In the genomic region with DNA sequence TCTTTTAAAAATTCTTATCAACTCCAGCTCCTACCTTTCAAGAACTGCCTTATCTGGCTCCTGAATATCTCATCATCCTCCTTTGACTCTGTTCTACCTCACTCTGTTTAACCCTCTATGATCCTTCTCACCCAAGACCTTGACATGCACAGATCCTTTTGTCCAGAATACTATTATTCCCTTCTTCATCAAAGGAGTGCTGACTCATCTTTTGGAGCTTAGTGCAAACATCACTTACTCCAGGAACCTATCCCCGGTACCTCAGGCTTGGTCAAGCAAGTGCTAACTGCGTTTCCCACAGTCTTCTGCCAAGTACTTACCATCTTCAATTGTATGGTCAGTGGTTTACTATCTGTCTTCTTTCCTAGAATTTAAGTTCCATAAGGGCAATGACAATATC, we compare ENCODE assay signal across 30 cellular contexts.
"Had no signal": no experiment of that assay in that cellular context is flagged by ENCODE, and none has a peak within 500 bp of the region (broad histone marks: within the 10 kb centered on the region; RNA-seq: fewer than 3 reads in every experiment).

No MANE protein-coding gene starts in this region.

- ATAC-seq: activated naive CD4-positive, alpha-beta T cell treated with anti-CD3 and anti-CD28 coated beads, Interleukin-2, amount 50 U/mL, for 72 hours; activated T-cell treated with anti-CD3 and anti-CD28 coated beads, Interleukin-2, amount 50 U/mL, for 72 hours; gastroesophageal sphincter; heart right ventricle had no signal

- H3K27me3 ChIP-seq: ascending aorta, brain microvascular endothelial cell, dorsolateral prefrontal cortex, esophagus squamous epithelium, gastroesophageal sphincter, heart right ventricle, hepatocyte had no signal

- H3K4me3 ChIP-seq: ascending aorta, coronary artery, dorsolateral prefrontal cortex, esophagus squamous epithelium, gastroesophageal sphincter, heart right ventricle, hepatocyte had no signal

- H3K9me3 ChIP-seq: esophagus squamous epithelium had no signal

- H3K27me3 Mint-ChIP-seq: activated CD4-positive, alpha-beta memory T cell treated with anti-CD3 and anti-CD28 coated beads, Interleukin-2, amount 10 ng/mL, durations not matched to agents 7 days and 5 days; activated CD4-positive, alpha-beta T cell treated with anti-CD3 and anti-CD28 coated beads, Interleukin-2, amount 10 ng/mL, durations not matched to agents 7 days and 5 days; activated naive CD4-positive, alpha-beta T cell treated with anti-CD3 and anti-CD28 coated beads, Interleukin-2, amount 10 ng/mL, durations not matched to agents 7 days and 5 days; activated naive CD8-positive, alpha-beta T cell treated with anti-CD3 and anti-CD28 coated beads, Interleukin-2, amount 10 ng/mL, durations not matched to agents 7 days and 5 days; activated T-cell treated with anti-CD3 and anti-CD28 coated beads, Interleukin-2, amount 50 U/mL, for 24 hours; central memory CD8-positive, alpha-beta T cell; dendritic cell treated with granulocyte-macrophage colony-stimulating factor and Interleukin-4, amounts not matched to agents 40 ng/mL and 50 ng/mL, for 4 days had no signal

- H3K36me3 Mint-ChIP-seq: activated naive CD4-positive, alpha-beta T cell treated with anti-CD3 and anti-CD28 coated beads, Interleukin-2, amount 10 ng/mL, durations not matched to agents 7 days and 5 days had no signal

- H3K27ac ChIP-seq: ascending aorta, brain microvascular endothelial cell, coronary artery, dorsolateral prefrontal cortex, epithelial cell of prostate, esophagus squamous epithelium, gastroesophageal sphincter, heart right ventricle, hepatocyte had no signal

- H3K27ac Mint-ChIP-seq: activated CD4-positive, alpha-beta memory T cell treated with anti-CD3 and anti-CD28 coated beads, Interleukin-2, amount 10 ng/mL, durations not matched to agents 7 days and 5 days; activated CD4-positive, alpha-beta T cell treated with anti-CD3 and anti-CD28 coated beads, Interleukin-2, amount 10 ng/mL, durations not matched to agents 7 days and 5 days; activated naive CD4-positive, alpha-beta T cell treated with anti-CD3 and anti-CD28 coated beads, Interleukin-2, amount 10 ng/mL, durations not matched to agents 7 days and 5 days; activated naive CD4-positive, alpha-beta T cell treated with anti-CD3 and anti-CD28 coated beads, Interleukin-2, amount 50 U/mL, for 72 hours; activated naive CD8-positive, alpha-beta T cell treated with anti-CD3 and anti-CD28 coated beads, Interleukin-2, amount 10 ng/mL, durations not matched to agents 7 days and 5 days; activated T-cell treated with anti-CD3 and anti-CD28 coated beads, Interleukin-2, amount 50 U/mL, for 24 hours; activated T-cell treated with anti-CD3 and anti-CD28 coated beads, Interleukin-2, amount 50 U/mL, for 72 hours; dendritic cell treated with granulocyte-macrophage colony-stimulating factor and Interleukin-4, amounts not matched to agents 40 ng/mL and 50 ng/mL, for 4 days had no signal

- H3K4me3 Mint-ChIP-seq: activated CD4-positive, alpha-beta memory T cell treated with anti-CD3 and anti-CD28 coated beads, Interleukin-2, amount 10 ng/mL, durations not matched to agents 7 days and 5 days; activated CD4-positive, alpha-beta T cell treated with anti-CD3 and anti-CD28 coated beads, Interleukin-2, amount 10 ng/mL, durations not matched to agents 7 days and 5 days; activated naive CD4-positive, alpha-beta T cell treated with anti-CD3 and anti-CD28 coated beads, Interleukin-2, amount 10 ng/mL, durations not matched to agents 7 days and 5 days; activated naive CD8-positive, alpha-beta T cell treated with anti-CD3 and anti-CD28 coated beads, Interleukin-2, amount 10 ng/mL, durations not matched to agents 7 days and 5 days; activated T-cell treated with anti-CD3 and anti-CD28 coated beads, Interleukin-2, amount 50 U/mL, for 24 hours; activated T-cell treated with anti-CD3 and anti-CD28 coated beads, Interleukin-2, amount 50 U/mL, for 72 hours; central memory CD8-positive, alpha-beta T cell; dendritic cell treated with granulocyte-macrophage colony-stimulating factor and Interleukin-4, amounts not matched to agents 40 ng/mL and 50 ng/mL, for 4 days had no signal

- H3K4me2 ChIP-seq: hepatocyte had no signal

- DNase-seq: activated CD4-positive, alpha-beta memory T cell treated with anti-CD3 and anti-CD28 coated beads, Interleukin-2, amount 10 ng/mL, durations not matched to agents 7 days and 5 days; activated CD4-positive, alpha-beta T cell treated with anti-CD3 and anti-CD28 coated beads for 1 hour; activated CD4-positive, alpha-beta T cell treated with anti-CD3 and anti-CD28 coated beads for 4 hours; activated CD4-positive, alpha-beta T cell treated with anti-CD3 and anti-CD28 coated beads, Interleukin-2, amount 10 ng/mL, durations not matched to agents 7 days and 5 days; activated CD4-positive, alpha-beta T cell treated with anti-CD3 and anti-CD28 coated beads, Interleukin-2, amount 50 U/mL, for 4 hours; activated CD4-positive, CD25-positive, alpha-beta regulatory T cell; activated CD8-positive, alpha-beta memory T cell treated with anti-CD3 and anti-CD28 coated beads, Interleukin-2, amount 50 U/mL, for 48 hours; activated gamma-delta T cell; activated naive CD4-positive, alpha-beta T cell; activated naive CD4-positive, alpha-beta T cell treated with anti-CD3 and anti-CD28 coated beads, Interleukin-2, amount 10 ng/mL, durations not matched to agents 7 days and 5 days; activated naive CD8-positive, alpha-beta T cell treated with anti-CD3 and anti-CD28 coated beads, Interleukin-2, amount 10 ng/mL, durations not matched to agents 7 days and 5 days; activated T-cell treated with anti-CD3 and anti-CD28 coated beads for 4 hours; activated T-cell treated with anti-CD3 and anti-CD28 coated beads, Interleukin-2, amount 50 U/mL, for 24 hours; activated T-cell treated with anti-CD3 and anti-CD28 coated beads, Interleukin-2, amount 50 U/mL, for 72 hours; brain microvascular endothelial cell; dorsolateral prefrontal cortex; effector memory CD4-positive, alpha-beta T cell; esophagus squamous epithelium; foreskin melanocyte; heart right ventricle had no signal

- FAIRE-seq: bronchial epithelial cell, endothelial cell of umbilical vein had no signal

- H3K4me1 Mint-ChIP-seq: activated naive CD4-positive, alpha-beta T cell treated with anti-CD3 and anti-CD28 coated beads, Interleukin-2, amount 10 ng/mL, durations not matched to agents 7 days and 5 days; activated naive CD8-positive, alpha-beta T cell treated with anti-CD3 and anti-CD28 coated beads, Interleukin-2, amount 10 ng/mL, durations not matched to agents 7 days and 5 days; central memory CD8-positive, alpha-beta T cell had no signal

- H3K36me3 ChIP-seq: ascending aorta, brain microvascular endothelial cell had no signal
